In the genomic region with DNA sequence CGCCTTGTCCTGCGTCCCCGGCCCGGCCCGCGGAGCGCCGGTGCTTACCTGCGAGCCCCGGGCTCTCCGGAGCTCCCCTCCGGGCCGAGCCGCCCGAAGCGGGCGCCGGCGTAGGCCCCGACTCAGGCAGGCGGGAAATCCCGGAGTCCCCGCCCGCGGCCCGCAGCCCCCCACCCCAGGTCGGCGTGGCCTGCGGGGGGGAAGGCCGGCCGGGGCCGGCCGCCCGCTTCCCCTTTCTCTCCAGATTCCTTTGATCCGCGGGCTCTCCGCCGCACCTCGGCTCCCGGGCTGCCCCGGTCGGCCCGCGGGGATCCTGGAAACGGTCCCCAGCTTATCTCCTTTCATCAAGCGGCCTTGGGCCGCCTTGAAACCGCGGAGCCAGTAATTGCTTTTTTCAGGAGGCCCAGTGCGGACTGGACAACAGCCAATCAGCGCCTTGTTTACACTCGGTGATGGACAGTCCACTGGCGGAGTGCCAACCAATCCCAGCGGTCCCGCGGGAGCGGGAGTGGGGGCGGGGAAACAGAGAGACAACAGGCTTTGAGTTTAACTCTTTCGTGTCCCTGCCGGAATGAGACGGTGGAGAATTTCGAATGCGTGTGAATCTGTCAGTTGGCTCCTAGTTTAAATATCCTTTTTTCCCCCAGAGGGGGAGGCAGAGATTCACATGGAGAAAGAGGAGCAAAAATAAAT, we compare ENCODE assay signal across 8 cellular contexts. TPM values are rescaled to one million over a fixed set of nuclear protein-coding genes. Genes with fewer than 3 reads are reported as not detected.
DNase-seq lines count a peak whose midpoint lies in the region; ATAC-seq lines count a peak whose summit lies in the region.

No MANE protein-coding gene starts in this region.

- intact Hi-C loops in activated CD4-positive, alpha-beta T cell treated with anti-CD3 and anti-CD28 coated beads, Interleukin-2, amount 10 ng/mL, durations not matched to agents 24 days and 14 days (cut with micrococcal nuclease): loop anchor here (10.0 kb wide), 1 partner anchor 1579 kb away; no protein-coding TSS in a partner anchor

- H3K27me3 ChIP-seq in mesenchymal stem cell (ENCODE audit: control insufficient read depth in 1 of 2, insufficient read depth in 1 of 2, low read length in 2 of 2): no peaks in the 10 kb centered on the region

- ATAC-seq in HG02884 (IDR thresholded peaks at IDR 0.05; ENCODE audit: unreplicated experiment): no peak

- H3K4ac ChIP-seq in mesenchymal stem cell (ENCODE audit: low read depth in 1 of 2, low read length in 2 of 2): peak overlapping the region; percentile 82 to 87

- peaks cover 19% of the 10 kb centered on the region for H3K79me1 ChIP-seq in mesenchymal stem cell (replicated peaks; ENCODE audit: low read length, poor library complexity, severe bottlenecking)

- peak overlapping the region; percentile 95 for H2BK15ac ChIP-seq in mesenchymal stem cell (ENCODE audit: low read depth, poor library complexity, severe bottlenecking)

- peak overlapping the region; percentile 88 for H3K9ac ChIP-seq in mesenchymal stem cell (ENCODE audit: low read length)

- no peak overlapping the region for H3K27ac ChIP-seq in mesenchymal stem cell (ENCODE audit: low read length, poor library complexity, severe bottlenecking)

- H3K27ac Mint-ChIP-seq in activated CD4-positive, alpha-beta T cell treated with anti-CD3 and anti-CD28 coated beads, Interleukin-2, amount 10 ng/mL, durations not matched to agents 24 days and 14 days: peak overlapping the region; percentile 69

- peaks cover 14% of the 10 kb centered on the region for H3K4me1 Mint-ChIP-seq in activated CD4-positive, alpha-beta T cell treated with anti-CD3 and anti-CD28 coated beads, Interleukin-2, amount 10 ng/mL, durations not matched to agents 24 days and 14 days

- no peak overlapping the region for H2AK5ac ChIP-seq in mesenchymal stem cell (ENCODE audit: low read length, severe bottlenecking)

- H4K8ac ChIP-seq in mesenchymal stem cell (ENCODE audit: low read length): peak overlapping the region; percentile 64

- H4K91ac ChIP-seq in mesenchymal stem cell (ENCODE audit: low read length): peak overlapping the region; percentile 75

- H3K18ac ChIP-seq in mesenchymal stem cell (ENCODE audit: low read depth in 1 of 2, low read length in 2 of 2): peak overlapping the region; percentile 98 to 99

- H3K4me3 ChIP-seq in mesenchymal stem cell (ENCODE audit: insufficient read depth in 1 of 2, low read depth in 1 of 2, low read length in 2 of 2): peak overlapping the region; percentile 70 to 81

- H2AFZ ChIP-seq in mesenchymal stem cell (ENCODE audit: low read depth, low read length): no peak overlapping the region

- H2BK5ac ChIP-seq in mesenchymal stem cell (ENCODE audit: low read depth, low read length, poor library complexity, severe bottlenecking): peak overlapping the region; percentile 94

- under 1% methylated on average over 48 of the region's 63 CpGs for WGBS in mesenchymal stem cell

- peaks cover 36% of the 10 kb centered on the region for H3K4me1 ChIP-seq in mesenchymal stem cell (ENCODE audit: control insufficient read depth, insufficient read depth, low read depth, low read length)

- peak overlapping the region; percentile 98 for H2BK120ac ChIP-seq in mesenchymal stem cell (ENCODE audit: low read depth, low read length)

- peaks cover 56% of the 10 kb centered on the region for H3K27me3 Mint-ChIP-seq in activated CD4-positive, alpha-beta T cell treated with anti-CD3 and anti-CD28 coated beads, Interleukin-2, amount 10 ng/mL, durations not matched to agents 24 days and 14 days

- peak overlapping the region; percentile 59 for H3K4me3 Mint-ChIP-seq in activated CD4-positive, alpha-beta T cell treated with anti-CD3 and anti-CD28 coated beads, Interleukin-2, amount 10 ng/mL, durations not matched to agents 24 days and 14 days

- no peaks in the 10 kb centered on the region for H3K9me3 Mint-ChIP-seq in activated CD4-positive, alpha-beta T cell treated with anti-CD3 and anti-CD28 coated beads, Interleukin-2, amount 10 ng/mL, durations not matched to agents 24 days and 14 days

- H3K23ac ChIP-seq in mesenchymal stem cell (ENCODE audit: low read length in 2 of 2): peak overlapping the region in 1 of 2 experiments; percentile 96

- peak overlapping the region; percentile 86 for H3K4me2 ChIP-seq in mesenchymal stem cell (ENCODE audit: low read length, poor library complexity, severe bottlenecking)

- DNase-seq in AML-193 (lab: John Stamatoyannopoulos, UW) (peak; percentile 67 to 73), GOT3 (lab: John Stamatoyannopoulos, UW) (peak; percentile 97), NCI-H2227 (lab: John Stamatoyannopoulos, UW; ENCODE audit: unreplicated experiment) (peak; percentile 100), epidermal melanocyte (ENCODE audit: insufficient read length, low spot score) (peak; percentile 99), mesenchymal stem cell (peak; percentile 100)
- peak; percentile 87 for DNase-seq in activated CD4-positive, alpha-beta T cell treated with anti-CD3 and anti-CD28 coated beads, Interleukin-2, amount 10 ng/mL, durations not matched to agents 24 days and 14 days
- peak; percentile 50 for DNase-seq in stimulated activated CD8-positive, alpha-beta memory T cell treated with anti-CD3 and anti-CD28 coated beads, Interleukin-15, amount 100 ng/mL, for 24 hours (ENCODE audit: low read depth)

- peaks cover 5% of the 10 kb centered on the region for H3K36me3 Mint-ChIP-seq in activated CD4-positive, alpha-beta T cell treated with anti-CD3 and anti-CD28 coated beads, Interleukin-2, amount 10 ng/mL, durations not matched to agents 24 days and 14 days (ENCODE audit: low read depth)

- H3K36me3 ChIP-seq in mesenchymal stem cell (ENCODE audit: control insufficient read depth in 1 of 2, insufficient read depth in 2 of 2, low read depth in 1 of 2, low read length in 2 of 2): peaks cover 0 to 11% of the 10 kb centered on the region in 2 experiments

- peak overlapping the region in 1 of 2 experiments; percentile 86 for H3K14ac ChIP-seq in mesenchymal stem cell (ENCODE audit: low read length in 2 of 2)

- peak overlapping the region in 1 of 2 experiments; percentile 31 for H2BK12ac ChIP-seq in mesenchymal stem cell (ENCODE audit: low read length in 2 of 2)

- H3K9me3 ChIP-seq in mesenchymal stem cell (ENCODE audit: control insufficient read depth, low read length): no peaks in the 10 kb centered on the region

RNA-seq across cellular contexts. Expression of a gene that starts 1.4 kb away (rescaled TPM):
- 0.05 TPM in 1 of 2 replicates, not detected in the other for total RNA-seq in activated CD4-positive, alpha-beta T cell treated with anti-CD3 and anti-CD28 coated beads, Interleukin-2, amount 10 ng/mL, durations not matched to agents 24 days and 14 days
- polyA plus RNA-seq in mesenchymal stem cell (2013, experiment 1 of 2): 8.3 TPM
- polyA plus RNA-seq in mesenchymal stem cell (2013, experiment 2 of 2): 8.6 TPM

Comparison
In these comparisons a context has a peak if more than half of its experiments do, and no peak if none do; other contexts are left out.
1. DNase-seq: peak in every context shown above with its lines; median percentile 100 in NCI-H2227; 100 in mesenchymal stem cell; 99 in epidermal melanocyte; 97 in GOT3; 87 in activated CD4-positive, alpha-beta T cell treated with anti-CD3 and anti-CD28 coated beads, Interleukin-2, amount 10 ng/mL, durations not matched to agents 24 days and 14 days; 70 in AML-193; 50 in stimulated activated CD8-positive, alpha-beta memory T cell treated with anti-CD3 and anti-CD28 coated beads, Interleukin-15, amount 100 ng/mL, for 24 hours.